2 cellular contexts compared by ENCODE assay signal in genomic region chr18:10995576-10995975, GRCh38.
TF ChIP-seq lines count a peak whose summit lies in the region.

No MANE protein-coding gene starts in this region.

TF ChIP-seq in IMR-90, 13 proteins besides CTCF, POLR2A, EP300 and RAD21 (continued from another document):
- TF ChIP-seq FOS (IDR thresholded peaks at IDR 0.05; ENCODE audit: low read depth, low read length): no peak
- no peak for TF ChIP-seq SMC3 (IDR thresholded peaks at IDR 0.05; ENCODE audit: low read depth, low read length)
- no peak for TF ChIP-seq BHLHE40 (IDR thresholded peaks at IDR 0.05; ENCODE audit: low read depth, low read length)
- no peak for TF ChIP-seq RCOR1 (IDR thresholded peaks at IDR 0.05; ENCODE audit: insufficient replicate concordance, low read length)
- TF ChIP-seq CEBPB (IDR thresholded peaks at IDR 0.05; ENCODE audit: low read depth, low read length): no peak

TF ChIP-seq in K562, 482 proteins besides CTCF, POLR2A, EP300 and RAD21:
- TF ChIP-seq ELK1 (CRISPR knock-in tag; IDR thresholded peaks at IDR 0.05) (no peak), PKNOX1 (IDR thresholded peaks at IDR 0.05) (peak; percentile 36)
